In genomic region chr3:106755336-106755735, GRCh38 we compare ENCODE assay signal across 1 cellular context.
TF ChIP-seq lines count a peak whose summit lies in the region.

No MANE protein-coding gene starts in this region.

TF ChIP-seq in HEK293, 187 proteins besides CTCF, POLR2A, EP300 and RAD21:
- TF ChIP-seq ZNF280D (tag by site-specific recombination; IDR thresholded peaks at IDR 0.05) (0 out of 2 replicates have a peak, but pooled peaks have one; percentile 35), SETDB1 (IDR thresholded peaks at IDR 0.05; ENCODE audit: insufficient read length, low read length) (peak; percentile 23), ZNF394 (tag by site-specific recombination; IDR thresholded peaks at IDR 0.05; ENCODE audit: borderline replicate concordance) (no peak), EGR2 (tag by site-specific recombination; IDR thresholded peaks at IDR 0.05; ENCODE audit: low read depth) (no peak), ZNF26 (tag by site-specific recombination; IDR thresholded peaks at IDR 0.05) (no peak)
